In genomic region chr9:105251733-105252404, GRCh38 we compare ENCODE assay signal across 1 cellular context.
TF ChIP-seq lines count a peak whose summit lies in the region.

No MANE protein-coding gene starts in this region.

TF ChIP-seq in HepG2, 621 proteins besides CTCF, POLR2A, EP300 and RAD21 (continued from another document and continues in another):
- TF ChIP-seq, protein P1, sequence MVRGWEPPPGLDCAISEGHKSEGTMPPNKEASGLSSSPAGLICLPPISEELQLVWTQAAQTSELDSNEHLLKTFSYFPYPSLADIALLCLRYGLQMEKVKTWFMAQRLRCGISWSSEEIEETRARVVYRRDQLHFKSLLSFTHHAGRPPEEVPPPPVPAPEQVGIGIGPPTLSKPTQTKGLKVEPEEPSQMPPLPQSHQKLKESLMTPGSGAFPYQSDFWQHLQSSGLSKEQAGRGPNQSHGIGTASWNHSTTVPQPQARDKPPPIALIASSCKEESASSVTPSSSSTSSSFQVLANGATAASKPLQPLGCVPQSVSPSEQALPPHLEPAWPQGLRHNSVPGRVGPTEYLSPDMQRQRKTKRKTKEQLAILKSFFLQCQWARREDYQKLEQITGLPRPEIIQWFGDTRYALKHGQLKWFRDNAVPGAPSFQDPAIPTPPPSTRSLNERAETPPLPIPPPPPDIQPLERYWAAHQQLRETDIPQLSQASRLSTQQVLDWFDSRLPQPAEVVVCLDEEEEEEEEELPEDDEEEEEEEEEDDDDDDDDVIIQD (CRISPR knock-in tag; IDR thresholded peaks at IDR 0.05; ENCODE audit: low read depth), result peak; percentile 92
- TF ChIP-seq MYNN (CRISPR knock-in tag; IDR thresholded peaks at IDR 0.05; ENCODE audit: low read depth) (no peak), CENPT (CRISPR knock-in tag; IDR thresholded peaks at IDR 0.05; ENCODE audit: low read depth) (no peak), ZFP41 (CRISPR knock-in tag; IDR thresholded peaks at IDR 0.05; ENCODE audit: borderline replicate concordance) (no peak), PAWR (CRISPR knock-in tag; IDR thresholded peaks at IDR 0.05; ENCODE audit: borderline replicate concordance) (no peak), ZNF275 (CRISPR knock-in tag; IDR thresholded peaks at IDR 0.05; ENCODE audit: borderline replicate concordance) (no peak), RXRB (CRISPR knock-in tag; IDR thresholded peaks at IDR 0.05; ENCODE audit: borderline replicate concordance) (peak; percentile 71), HOXA9 (CRISPR knock-in tag; IDR thresholded peaks at IDR 0.05; ENCODE audit: borderline replicate concordance) (no peak), RXRA (CRISPR knock-in tag; IDR thresholded peaks at IDR 0.05) (no peak; the same call in 1 of the 2 replicates), ZKSCAN1 (IDR thresholded peaks at IDR 0.05; ENCODE audit: low read length) (no peak), ZNF724P (CRISPR knock-in tag; IDR thresholded peaks at IDR 0.05; ENCODE audit: borderline replicate concordance) (no peak), ZNF484 (CRISPR knock-in tag; IDR thresholded peaks at IDR 0.05; ENCODE audit: borderline replicate concordance, low read depth) (no peak), ARNT2 (CRISPR knock-in tag; IDR thresholded peaks at IDR 0.05; ENCODE audit: low read depth) (no peak), ZSCAN22 (CRISPR knock-in tag; IDR thresholded peaks at IDR 0.05) (no peak), ZNF713 (CRISPR knock-in tag; IDR thresholded peaks at IDR 0.05) (no peak), ETS1 (CRISPR knock-in tag; IDR thresholded peaks at IDR 0.05) (no peak), ZNF720 (CRISPR knock-in tag; IDR thresholded peaks at IDR 0.05) (no peak), TGIF2 (CRISPR knock-in tag; IDR thresholded peaks at IDR 0.05) (no peak), ZBTB8A (CRISPR knock-in tag; IDR thresholded peaks at IDR 0.05; ENCODE audit: borderline replicate concordance, low read depth) (no peak), IRF2 (CRISPR knock-in tag; IDR thresholded peaks at IDR 0.05) (0 out of 2 replicates have a peak, but pooled peaks have one; percentile 54), YEATS4 (CRISPR knock-in tag; IDR thresholded peaks at IDR 0.05; ENCODE audit: borderline replicate concordance) (no peak), ZNF567 (CRISPR knock-in tag; IDR thresholded peaks at IDR 0.05; ENCODE audit: borderline replicate concordance) (no peak), NRL (CRISPR knock-in tag; IDR thresholded peaks at IDR 0.05; ENCODE audit: borderline replicate concordance) (no peak), SP2 (CRISPR knock-in tag; IDR thresholded peaks at IDR 0.05) (no peak), ZNF784 (CRISPR knock-in tag; IDR thresholded peaks at IDR 0.05; ENCODE audit: borderline replicate concordance) (0 out of 2 replicates have a peak, but pooled peaks have one; percentile 35), ZSCAN9 (CRISPR knock-in tag; IDR thresholded peaks at IDR 0.05; ENCODE audit: borderline replicate concordance) (peak; percentile 60), ZNF225 (CRISPR knock-in tag; IDR thresholded peaks at IDR 0.05) (no peak), CCAR2 (optimal IDR thresholded peaks at IDR 0.05; ENCODE audit: low read depth, low read length) (no peak), ZNF629 (CRISPR knock-in tag; conservative IDR thresholded peaks at IDR 0.05) (no peak), ZBTB20 (CRISPR knock-in tag; IDR thresholded peaks at IDR 0.05; ENCODE audit: borderline replicate concordance, low read depth) (0 out of 2 replicates have a peak, but pooled peaks have one; percentile 67), ZNF564 (CRISPR knock-in tag; IDR thresholded peaks at IDR 0.05) (no peak), RFX3 (CRISPR knock-in tag; IDR thresholded peaks at IDR 0.05) (no peak), ZFX (CRISPR knock-in tag; IDR thresholded peaks at IDR 0.05; ENCODE audit: low read depth) (peak; percentile 60), NCOR1 (IDR thresholded peaks at IDR 0.05; ENCODE audit: borderline replicate concordance, low read length) (peak; percentile 44; the same call in 1 of the 2 replicates), SALL1 (CRISPR knock-in tag; IDR thresholded peaks at IDR 0.05) (peak; percentile 55; the same call in 1 of the 2 replicates), ZNF782 (CRISPR knock-in tag; IDR thresholded peaks at IDR 0.05; ENCODE audit: borderline replicate concordance) (no peak), HDAC1 (CRISPR knock-in tag; IDR thresholded peaks at IDR 0.05) (peak; percentile 43; the same call in 1 of the 2 replicates), SOX13 (IDR thresholded peaks at IDR 0.05) (no peak), SOX13 (CRISPR knock-in tag; conservative IDR thresholded peaks at IDR 0.05 in 1 of 2, IDR thresholded peaks at IDR 0.05 in 1 of 2) (peak in 1 of 2 experiments; percentile 79; a peak in 2 of 4 replicates), TOPORS (CRISPR knock-in tag; IDR thresholded peaks at IDR 0.05) (no peak), TARDBP (CRISPR knock-in tag; IDR thresholded peaks at IDR 0.05) (peak; percentile 53; the same call in 1 of the 2 replicates)
- TF ChIP-seq, protein P2, sequence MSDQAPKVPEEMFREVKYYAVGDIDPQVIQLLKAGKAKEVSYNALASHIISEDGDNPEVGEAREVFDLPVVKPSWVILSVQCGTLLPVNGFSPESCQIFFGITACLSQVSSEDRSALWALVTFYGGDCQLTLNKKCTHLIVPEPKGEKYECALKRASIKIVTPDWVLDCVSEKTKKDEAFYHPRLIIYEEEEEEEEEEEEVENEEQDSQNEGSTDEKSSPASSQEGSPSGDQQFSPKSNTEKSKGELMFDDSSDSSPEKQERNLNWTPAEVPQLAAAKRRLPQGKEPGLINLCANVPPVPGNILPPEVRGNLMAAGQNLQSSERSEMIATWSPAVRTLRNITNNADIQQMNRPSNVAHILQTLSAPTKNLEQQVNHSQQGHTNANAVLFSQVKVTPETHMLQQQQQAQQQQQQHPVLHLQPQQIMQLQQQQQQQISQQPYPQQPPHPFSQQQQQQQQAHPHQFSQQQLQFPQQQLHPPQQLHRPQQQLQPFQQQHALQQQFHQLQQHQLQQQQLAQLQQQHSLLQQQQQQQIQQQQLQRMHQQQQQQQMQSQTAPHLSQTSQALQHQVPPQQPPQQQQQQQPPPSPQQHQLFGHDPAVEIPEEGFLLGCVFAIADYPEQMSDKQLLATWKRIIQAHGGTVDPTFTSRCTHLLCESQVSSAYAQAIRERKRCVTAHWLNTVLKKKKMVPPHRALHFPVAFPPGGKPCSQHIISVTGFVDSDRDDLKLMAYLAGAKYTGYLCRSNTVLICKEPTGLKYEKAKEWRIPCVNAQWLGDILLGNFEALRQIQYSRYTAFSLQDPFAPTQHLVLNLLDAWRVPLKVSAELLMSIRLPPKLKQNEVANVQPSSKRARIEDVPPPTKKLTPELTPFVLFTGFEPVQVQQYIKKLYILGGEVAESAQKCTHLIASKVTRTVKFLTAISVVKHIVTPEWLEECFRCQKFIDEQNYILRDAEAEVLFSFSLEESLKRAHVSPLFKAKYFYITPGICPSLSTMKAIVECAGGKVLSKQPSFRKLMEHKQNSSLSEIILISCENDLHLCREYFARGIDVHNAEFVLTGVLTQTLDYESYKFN (CRISPR knock-in tag; conservative IDR thresholded peaks at IDR 0.05), result peak; percentile 93
- TF ChIP-seq, protein P3, sequence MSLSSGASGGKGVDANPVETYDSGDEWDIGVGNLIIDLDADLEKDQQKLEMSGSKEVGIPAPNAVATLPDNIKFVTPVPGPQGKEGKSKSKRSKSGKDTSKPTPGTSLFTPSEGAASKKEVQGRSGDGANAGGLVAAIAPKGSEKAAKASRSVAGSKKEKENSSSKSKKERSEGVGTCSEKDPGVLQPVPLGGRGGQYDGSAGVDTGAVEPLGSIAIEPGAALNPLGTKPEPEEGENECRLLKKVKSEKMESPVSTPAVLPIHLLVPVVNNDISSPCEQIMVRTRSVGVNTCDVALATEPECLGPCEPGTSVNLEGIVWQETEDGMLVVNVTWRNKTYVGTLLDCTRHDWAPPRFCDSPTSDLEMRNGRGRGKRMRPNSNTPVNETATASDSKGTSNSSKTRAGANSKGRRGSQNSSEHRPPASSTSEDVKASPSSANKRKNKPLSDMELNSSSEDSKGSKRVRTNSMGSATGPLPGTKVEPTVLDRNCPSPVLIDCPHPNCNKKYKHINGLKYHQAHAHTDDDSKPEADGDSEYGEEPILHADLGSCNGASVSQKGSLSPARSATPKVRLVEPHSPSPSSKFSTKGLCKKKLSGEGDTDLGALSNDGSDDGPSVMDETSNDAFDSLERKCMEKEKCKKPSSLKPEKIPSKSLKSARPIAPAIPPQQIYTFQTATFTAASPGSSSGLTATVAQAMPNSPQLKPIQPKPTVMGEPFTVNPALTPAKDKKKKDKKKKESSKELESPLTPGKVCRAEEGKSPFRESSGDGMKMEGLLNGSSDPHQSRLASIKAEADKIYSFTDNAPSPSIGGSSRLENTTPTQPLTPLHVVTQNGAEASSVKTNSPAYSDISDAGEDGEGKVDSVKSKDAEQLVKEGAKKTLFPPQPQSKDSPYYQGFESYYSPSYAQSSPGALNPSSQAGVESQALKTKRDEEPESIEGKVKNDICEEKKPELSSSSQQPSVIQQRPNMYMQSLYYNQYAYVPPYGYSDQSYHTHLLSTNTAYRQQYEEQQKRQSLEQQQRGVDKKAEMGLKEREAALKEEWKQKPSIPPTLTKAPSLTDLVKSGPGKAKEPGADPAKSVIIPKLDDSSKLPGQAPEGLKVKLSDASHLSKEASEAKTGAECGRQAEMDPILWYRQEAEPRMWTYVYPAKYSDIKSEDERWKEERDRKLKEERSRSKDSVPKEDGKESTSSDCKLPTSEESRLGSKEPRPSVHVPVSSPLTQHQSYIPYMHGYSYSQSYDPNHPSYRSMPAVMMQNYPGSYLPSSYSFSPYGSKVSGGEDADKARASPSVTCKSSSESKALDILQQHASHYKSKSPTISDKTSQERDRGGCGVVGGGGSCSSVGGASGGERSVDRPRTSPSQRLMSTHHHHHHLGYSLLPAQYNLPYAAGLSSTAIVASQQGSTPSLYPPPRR (CRISPR knock-in tag; IDR thresholded peaks at IDR 0.05; ENCODE audit: borderline replicate concordance), result peak; percentile 70; the same call in 1 of the 2 replicates
- TF ChIP-seq, protein P4, sequence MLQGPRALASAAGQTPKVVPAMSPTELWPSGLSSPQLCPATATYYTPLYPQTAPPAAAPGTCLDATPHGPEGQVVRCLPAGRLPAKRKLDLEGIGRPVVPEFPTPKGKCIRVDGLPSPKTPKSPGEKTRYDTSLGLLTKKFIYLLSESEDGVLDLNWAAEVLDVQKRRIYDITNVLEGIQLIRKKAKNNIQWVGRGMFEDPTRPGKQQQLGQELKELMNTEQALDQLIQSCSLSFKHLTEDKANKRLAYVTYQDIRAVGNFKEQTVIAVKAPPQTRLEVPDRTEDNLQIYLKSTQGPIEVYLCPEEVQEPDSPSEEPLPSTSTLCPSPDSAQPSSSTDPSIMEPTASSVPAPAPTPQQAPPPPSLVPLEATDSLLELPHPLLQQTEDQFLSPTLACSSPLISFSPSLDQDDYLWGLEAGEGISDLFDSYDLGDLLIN (CRISPR knock-in tag; IDR thresholded peaks at IDR 0.05; ENCODE audit: borderline replicate concordance), result no peak
- TF ChIP-seq, protein P5, sequence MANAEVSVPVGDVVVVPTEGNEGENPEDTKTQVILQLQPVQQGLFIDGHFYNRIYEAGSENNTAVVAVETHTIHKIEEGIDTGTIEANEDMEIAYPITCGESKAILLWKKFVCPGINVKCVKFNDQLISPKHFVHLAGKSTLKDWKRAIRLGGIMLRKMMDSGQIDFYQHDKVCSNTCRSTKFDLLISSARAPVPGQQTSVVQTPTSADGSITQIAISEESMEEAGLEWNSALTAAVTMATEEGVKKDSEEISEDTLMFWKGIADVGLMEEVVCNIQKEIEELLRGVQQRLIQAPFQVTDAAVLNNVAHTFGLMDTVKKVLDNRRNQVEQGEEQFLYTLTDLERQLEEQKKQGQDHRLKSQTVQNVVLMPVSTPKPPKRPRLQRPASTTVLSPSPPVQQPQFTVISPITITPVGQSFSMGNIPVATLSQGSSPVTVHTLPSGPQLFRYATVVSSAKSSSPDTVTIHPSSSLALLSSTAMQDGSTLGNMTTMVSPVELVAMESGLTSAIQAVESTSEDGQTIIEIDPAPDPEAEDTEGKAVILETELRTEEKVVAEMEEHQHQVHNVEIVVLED (CRISPR knock-in tag; IDR thresholded peaks at IDR 0.05; ENCODE audit: borderline replicate concordance), result no peak
- TF ChIP-seq, protein P6, sequence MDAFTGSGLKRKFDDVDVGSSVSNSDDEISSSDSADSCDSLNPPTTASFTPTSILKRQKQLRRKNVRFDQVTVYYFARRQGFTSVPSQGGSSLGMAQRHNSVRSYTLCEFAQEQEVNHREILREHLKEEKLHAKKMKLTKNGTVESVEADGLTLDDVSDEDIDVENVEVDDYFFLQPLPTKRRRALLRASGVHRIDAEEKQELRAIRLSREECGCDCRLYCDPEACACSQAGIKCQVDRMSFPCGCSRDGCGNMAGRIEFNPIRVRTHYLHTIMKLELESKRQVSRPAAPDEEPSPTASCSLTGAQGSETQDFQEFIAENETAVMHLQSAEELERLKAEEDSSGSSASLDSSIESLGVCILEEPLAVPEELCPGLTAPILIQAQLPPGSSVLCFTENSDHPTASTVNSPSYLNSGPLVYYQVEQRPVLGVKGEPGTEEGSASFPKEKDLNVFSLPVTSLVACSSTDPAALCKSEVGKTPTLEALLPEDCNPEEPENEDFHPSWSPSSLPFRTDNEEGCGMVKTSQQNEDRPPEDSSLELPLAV (CRISPR knock-in tag; conservative IDR thresholded peaks at IDR 0.05; ENCODE audit: low read depth), result no peak
